Comparison of ENCODE assay signal across 8 cellular contexts in genomic region chr6:36912583-36912982, GRCh38. TPM values are rescaled to one million over a fixed set of nuclear protein-coding genes. Genes with fewer than 3 reads are reported as not detected.
DNase-seq lines count a peak whose midpoint lies in the region; ATAC-seq and TF ChIP-seq lines count a peak whose summit lies in the region.

No MANE protein-coding gene starts in this region.

- H3K27ac ChIP-seq in coronary artery, result no peak overlapping the region

- peak; percentile 25 for DNase-seq in Ammon's horn (ENCODE audit: low spot score)
- DNase-seq in activated CD8-positive, alpha-beta memory T cell treated with anti-CD3 and anti-CD28 coated beads, Interleukin-2, amount 10 ng/mL, durations not matched to agents 7 days and 5 days, result peak; percentile 88
- peak; percentile 67 for DNase-seq in fibroblast of pulmonary artery (ENCODE audit: low read depth)
- DNase-seq in stimulated activated CD8-positive, alpha-beta memory T cell treated with anti-CD3 and anti-CD28 coated beads, Interleukin-7, amount 100 ng/mL, for 4 hours (ENCODE audit: low read depth in 2 of 2), result peak; percentile 38 to 54
- no peak for DNase-seq in coronary artery (ENCODE audit: low spot score)
- DNase-seq in SHP77 (lab: John Stamatoyannopoulos, UW), result no peak

- peaks cover 61% of the 10 kb centered on the region for H3K4me1 Mint-ChIP-seq in activated CD8-positive, alpha-beta memory T cell treated with anti-CD3 and anti-CD28 coated beads, Interleukin-2, amount 10 ng/mL, durations not matched to agents 7 days and 5 days

- H3K27me3 Mint-ChIP-seq in activated CD8-positive, alpha-beta memory T cell treated with anti-CD3 and anti-CD28 coated beads, Interleukin-2, amount 10 ng/mL, durations not matched to agents 7 days and 5 days, result no peaks in the 10 kb centered on the region

- no peaks in the 10 kb centered on the region for H3K9me3 Mint-ChIP-seq in activated CD8-positive, alpha-beta memory T cell treated with anti-CD3 and anti-CD28 coated beads, Interleukin-2, amount 10 ng/mL, durations not matched to agents 7 days and 5 days (ENCODE audit: low read depth)

- TF ChIP-seq CTCF in fibroblast of pulmonary artery (IDR thresholded peaks at IDR 0.05; ENCODE audit: low read length, missing control alignments) (no peak), coronary artery (IDR thresholded peaks at IDR 0.05) (no peak)

- H3K27ac Mint-ChIP-seq in activated CD8-positive, alpha-beta memory T cell treated with anti-CD3 and anti-CD28 coated beads, Interleukin-2, amount 10 ng/mL, durations not matched to agents 7 days and 5 days, result peak overlapping the region; percentile 89

- CTCF ChIA-PET in activated CD8-positive, alpha-beta memory T cell treated with anti-CD3 and anti-CD28 coated beads, Interleukin-2, amount 10 ng/mL, durations not matched to agents 7 days and 5 days (lab: Charles Lee), result interaction anchor here (0.9 to 6.9 kb wide), 4 partner anchors 27 to 106 kb away, joined by 3 to 43 read pairs (median 16); partner anchors contain the start of genes C6orf89 and PI16

- H3K4me3 ChIP-seq in fibroblast of pulmonary artery (replicated peaks; ENCODE audit: low read depth, low read length) (no peak overlapping the region), coronary artery (no peak overlapping the region)

- ATAC-seq in GM19467 (IDR thresholded peaks at IDR 0.05; ENCODE audit: unreplicated experiment) (peak; percentile 82), HG03565 (IDR thresholded peaks at IDR 0.05; ENCODE audit: unreplicated experiment) (peak; percentile 81)
- peak; percentile 89 for ATAC-seq in activated CD8-positive, alpha-beta memory T cell treated with anti-CD3 and anti-CD28 coated beads, Interleukin-2, amount 10 ng/mL, durations not matched to agents 7 days and 5 days

- peaks cover 44% of the 10 kb centered on the region for H3K36me3 Mint-ChIP-seq in activated CD8-positive, alpha-beta memory T cell treated with anti-CD3 and anti-CD28 coated beads, Interleukin-2, amount 10 ng/mL, durations not matched to agents 7 days and 5 days

- peak overlapping the region; percentile 66 for H3K4me3 Mint-ChIP-seq in activated CD8-positive, alpha-beta memory T cell treated with anti-CD3 and anti-CD28 coated beads, Interleukin-2, amount 10 ng/mL, durations not matched to agents 7 days and 5 days

RNA-seq across cellular contexts. Expression of gene C6orf89, which starts 26.8 kb away (rescaled TPM):
- total RNA-seq in activated CD8-positive, alpha-beta memory T cell treated with anti-CD3 and anti-CD28 coated beads, Interleukin-2, amount 10 ng/mL, durations not matched to agents 7 days and 5 days, result 10 to 100 TPM; 46.4 to 47.7 TPM

RNA-seq across cellular contexts. Expression of gene PPIL1, which starts 38.0 kb away (rescaled TPM):
- 10 to 100 TPM; 30.8 to 39.9 TPM for total RNA-seq in activated CD8-positive, alpha-beta memory T cell treated with anti-CD3 and anti-CD28 coated beads, Interleukin-2, amount 10 ng/mL, durations not matched to agents 7 days and 5 days

RNA-seq across cellular contexts. Expression of gene PI16, which starts 42.0 kb away (rescaled TPM):
- 1 to 10 TPM in 1 of 2 experiments, under 1 TPM in 1; 0.37 to 2.0 TPM for total RNA-seq in activated CD8-positive, alpha-beta memory T cell treated with anti-CD3 and anti-CD28 coated beads, Interleukin-2, amount 10 ng/mL, durations not matched to agents 7 days and 5 days

Comparison
In these comparisons a context has a peak if more than half of its experiments do, and no peak if none do; other contexts are left out.
1. DNase-seq: peak in Ammon's horn (single experiment), activated CD8-positive, alpha-beta memory T cell treated with anti-CD3 and anti-CD28 coated beads, Interleukin-2, amount 10 ng/mL, durations not matched to agents 7 days and 5 days (single experiment), fibroblast of pulmonary artery (single experiment) and stimulated activated CD8-positive, alpha-beta memory T cell treated with anti-CD3 and anti-CD28 coated beads, Interleukin-7, amount 100 ng/mL, for 4 hours (2 of 2); none in coronary artery (single experiment) and SHP77 (0 of 2).
2. Peak in every context shown above with its lines, with median percentiles within 50 percentile points of each other: ATAC-seq.